ENCODE assay signal across 1 cellular context in the genomic region with DNA sequence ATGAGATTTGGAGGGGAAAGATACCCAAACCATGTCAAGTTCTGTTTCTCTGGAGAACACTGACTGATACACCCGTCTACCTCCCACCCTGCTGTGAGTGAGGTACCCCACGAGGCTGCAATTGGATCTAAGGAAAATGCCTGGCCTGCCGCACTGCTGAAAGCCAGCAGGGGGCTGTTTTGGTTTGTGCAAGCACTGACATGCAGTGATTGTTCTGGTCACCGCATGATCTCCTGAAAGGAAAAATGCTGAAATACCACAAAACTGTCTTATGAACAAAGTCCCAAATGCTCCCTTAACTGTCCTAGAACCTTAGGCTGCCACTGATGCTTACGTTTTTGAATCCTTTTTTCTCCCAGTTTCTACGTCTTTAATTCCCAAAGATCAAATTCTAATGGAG.
TF ChIP-seq lines count a peak whose summit lies in the region.

No MANE protein-coding gene starts in this region.

TF ChIP-seq in H1, 55 proteins besides CTCF, POLR2A, EP300 and RAD21 (continued from another document):
- TF ChIP-seq TEAD4 (IDR thresholded peaks at IDR 0.05; ENCODE audit: low read depth, low read length): no peak
- no peak for TF ChIP-seq BRCA1 (IDR thresholded peaks at IDR 0.05; ENCODE audit: low read depth, low read length)
- TF ChIP-seq SRF (IDR thresholded peaks at IDR 0.05; ENCODE audit: low read depth, low read length): no peak
- TF ChIP-seq MAFK (IDR thresholded peaks at IDR 0.05; ENCODE audit: low read depth, low read length): no peak
- TF ChIP-seq KDM5A (IDR thresholded peaks at IDR 0.05; ENCODE audit: low read length): no peak
- no peak for TF ChIP-seq GABPA (IDR thresholded peaks at IDR 0.05; ENCODE audit: borderline replicate concordance, insufficient read depth, low read length)
- TF ChIP-seq E2F6 (IDR thresholded peaks at IDR 0.05): no peak
- TF ChIP-seq FOSL1 (IDR thresholded peaks at IDR 0.05; ENCODE audit: insufficient read depth, low read depth, low read length): no peak
- no peak for TF ChIP-seq CTBP2 (IDR thresholded peaks at IDR 0.05; ENCODE audit: borderline replicate concordance, insufficient read depth, insufficient read length, low read length)
- TF ChIP-seq RFX5 (IDR thresholded peaks at IDR 0.05; ENCODE audit: borderline replicate concordance, low read depth, low read length): no peak
